In genomic region chr10:62183442-62183841, GRCh38 we compare ENCODE assay signal across 9 cellular contexts.
DNase-seq lines count a peak whose midpoint lies in the region; ATAC-seq lines count a peak whose summit lies in the region.
"Had no signal": no experiment of that assay in that cellular context is flagged by ENCODE, and none has a peak within 500 bp of the region (broad histone marks: within the 10 kb centered on the region; RNA-seq: fewer than 3 reads in every experiment).

No MANE protein-coding gene starts in this region.

- peak overlapping the region; percentile 96 for H3K27ac Mint-ChIP-seq in activated T-helper 2 cell treated with anti-CD3 and anti-CD28 coated beads, Interferon-gamma antibody, Interleukin-2, Interleukin-4, amounts not matched to agents 10 μg/mL and 5 μg/mL and 100 μg/mL, durations not matched to agents 14 hours and 24 hours and 36 hours

- peaks cover 33% of the 10 kb centered on the region for H3K36me3 Mint-ChIP-seq in activated T-helper 2 cell treated with anti-CD3 and anti-CD28 coated beads, Interferon-gamma antibody, Interleukin-2, Interleukin-4, amounts not matched to agents 10 μg/mL and 5 μg/mL and 100 μg/mL, durations not matched to agents 14 hours and 24 hours and 36 hours (ENCODE audit: low read depth)

- H3K9me3 Mint-ChIP-seq in activated T-helper 2 cell treated with anti-CD3 and anti-CD28 coated beads, Interferon-gamma antibody, Interleukin-2, Interleukin-4, amounts not matched to agents 10 μg/mL and 5 μg/mL and 100 μg/mL, durations not matched to agents 14 hours and 24 hours and 36 hours, result peaks cover 18% of the 10 kb centered on the region

- intact Hi-C loops in activated T-helper 2 cell treated with anti-CD3 and anti-CD28 coated beads, Interferon-gamma antibody, Interleukin-2, Interleukin-4, amounts not matched to agents 10 μg/mL and 5 μg/mL and 100 μg/mL, durations not matched to agents 14 hours and 24 hours and 36 hours (cut with micrococcal nuclease), result loop anchor here (1.0 to 10.0 kb wide), 11 partner anchors 62 to 1081 kb away; no protein-coding TSS in a partner anchor
- intact Hi-C loops in head of caudate nucleus (cut with DNase I), result no loop called here

- H3K4me3 Mint-ChIP-seq in activated T-helper 2 cell treated with anti-CD3 and anti-CD28 coated beads, Interferon-gamma antibody, Interleukin-2, Interleukin-4, amounts not matched to agents 10 μg/mL and 5 μg/mL and 100 μg/mL, durations not matched to agents 14 hours and 24 hours and 36 hours (ENCODE audit: low read depth), result no peak overlapping the region

- ATAC-seq in GM19328 (IDR thresholded peaks at IDR 0.05; ENCODE audit: unreplicated experiment) (peak; percentile 83), HG03108 (IDR thresholded peaks at IDR 0.05; ENCODE audit: unreplicated experiment) (peak; percentile 89)

- peaks cover 76% of the 10 kb centered on the region for H3K4me1 Mint-ChIP-seq in activated T-helper 2 cell treated with anti-CD3 and anti-CD28 coated beads, Interferon-gamma antibody, Interleukin-2, Interleukin-4, amounts not matched to agents 10 μg/mL and 5 μg/mL and 100 μg/mL, durations not matched to agents 14 hours and 24 hours and 36 hours (ENCODE audit: low read depth)

- peak; percentile 82 for DNase-seq in DMS53 treated with DMSO at 0.1 percent for 48 hours (lab: John Stamatoyannopoulos, UW; ENCODE audit: unreplicated experiment)
- DNase-seq in activated T-helper 2 cell treated with anti-CD3 and anti-CD28 coated beads, Interferon-gamma antibody, Interleukin-2, Interleukin-4, amounts not matched to agents 10 μg/mL and 5 μg/mL and 100 μg/mL, durations not matched to agents 14 hours and 24 hours and 36 hours (ENCODE audit: low spot score), result peak; percentile 52
- DNase-seq in head of caudate nucleus, result no peak
- no peak for DNase-seq in RPMI8226
- no peak for DNase-seq in activated effector memory CD4-positive, alpha-beta T cell treated with anti-CD3 and anti-CD28 coated beads, Interleukin-2, amount 50 U/mL, for 16 hours
- DNase-seq in hippocampal formation (lab: John Stamatoyannopoulos, UW), result no peak
- DNase-seq: brain microvascular endothelial cell had no signal

- H3K27me3 Mint-ChIP-seq in activated T-helper 2 cell treated with anti-CD3 and anti-CD28 coated beads, Interferon-gamma antibody, Interleukin-2, Interleukin-4, amounts not matched to agents 10 μg/mL and 5 μg/mL and 100 μg/mL, durations not matched to agents 14 hours and 24 hours and 36 hours (ENCODE audit: low read depth), result no peaks in the 10 kb centered on the region

Comparison
In these comparisons a context has a peak if more than half of its experiments do, and no peak if none do; other contexts are left out.
1. DNase-seq: peak in DMS53 treated with DMSO at 0.1 percent for 48 hours (single experiment) and activated T-helper 2 cell treated with anti-CD3 and anti-CD28 coated beads, Interferon-gamma antibody, Interleukin-2, Interleukin-4, amounts not matched to agents 10 μg/mL and 5 μg/mL and 100 μg/mL, durations not matched to agents 14 hours and 24 hours and 36 hours (single experiment); none in head of caudate nucleus (0 of 42), RPMI8226 (single experiment), activated effector memory CD4-positive, alpha-beta T cell treated with anti-CD3 and anti-CD28 coated beads, Interleukin-2, amount 50 U/mL, for 16 hours (single experiment) and hippocampal formation (0 of 2).